In the genomic region with DNA sequence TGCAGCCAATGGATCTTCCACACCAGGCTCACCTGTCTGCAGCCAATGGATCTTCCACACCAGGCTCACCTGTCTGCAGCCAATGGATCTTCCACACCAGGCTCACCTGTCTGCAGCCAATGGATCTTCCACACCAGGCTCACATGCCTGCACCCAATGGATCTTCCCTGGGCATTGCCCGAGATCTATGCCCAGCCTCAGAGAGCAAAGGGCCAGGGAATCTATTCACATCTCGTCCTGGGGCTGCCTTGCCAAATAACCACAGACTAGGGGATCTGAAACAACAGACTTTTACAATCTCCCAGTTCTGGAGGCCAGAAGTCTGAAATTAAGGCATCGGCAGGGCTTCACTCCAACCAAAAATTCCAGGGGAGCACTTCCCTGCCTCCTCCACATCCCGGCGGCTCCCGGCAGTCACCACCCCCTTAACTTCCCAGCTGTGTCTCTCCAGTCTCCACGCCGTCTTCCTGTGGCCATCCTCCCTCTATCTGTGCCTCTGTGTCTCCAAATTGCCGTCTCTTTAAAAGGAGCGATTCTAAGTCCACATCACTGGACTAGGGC, we compare ENCODE assay signal across 23 cellular contexts.
"Had no signal": no experiment of that assay in that cellular context is flagged by ENCODE, and none has a peak within 500 bp of the region (broad histone marks: within the 10 kb centered on the region; RNA-seq: fewer than 3 reads in every experiment).

No MANE protein-coding gene starts in this region.

- H3K4me1 Mint-ChIP-seq: memory B cell; naive B cell; stimulated activated naive B cell treated with anti-CD40 and anti-IgM and Interleukin-4, amounts not matched to agents 10 μg/mL and 1 μg/mL and 100 μg/mL, for 72 hours had no signal

- H3K27me3 ChIP-seq: right atrium auricular region, tibial nerve, upper lobe of left lung, uterus had no signal

- H3K36me3 Mint-ChIP-seq: memory B cell; naive B cell; natural killer cell treated with Interleukin-12 subunit alpha and Interleukin-12 subunit beta and Interleukin-15 and Interleukin-18, amount 100 ng/mL, for 72 hours; stimulated activated naive B cell treated with anti-CD40 and anti-IgM and Interleukin-4, amounts not matched to agents 10 μg/mL and 1 μg/mL and 100 μg/mL, for 72 hours had no signal

- H3K36me3 ChIP-seq: esophagus squamous epithelium, neutrophil, prostate gland, right atrium auricular region, spleen, thoracic aorta, tibial nerve, upper lobe of left lung, uterus had no signal

- H3K4me3 ChIP-seq: esophagus squamous epithelium, lung, prostate gland, right atrium auricular region, skin epidermis, spleen, thoracic aorta, tibial nerve, upper lobe of left lung, uterus had no signal

- H3K9me3 Mint-ChIP-seq: effector memory CD8-positive, alpha-beta T cell; memory B cell; natural killer cell treated with Interleukin-12 subunit alpha and Interleukin-12 subunit beta and Interleukin-15 and Interleukin-18, amount 100 ng/mL, for 72 hours; neural crest cell; stimulated activated naive B cell treated with anti-CD40 and anti-IgM and Interleukin-4, amounts not matched to agents 10 μg/mL and 1 μg/mL and 100 μg/mL, for 72 hours; stimulated activated naive CD8-positive, alpha-beta T cell treated with anti-CD3 and anti-CD28 coated beads, Interleukin-15, Interleukin-2, amounts not matched to agents 100 ng/mL and 50 ng/mL, for 24 hours had no signal

- DNase-seq: dermis blood vessel endothelial cell; effector memory CD8-positive, alpha-beta T cell; erythroblast; esophagus squamous epithelium; foreskin melanocyte; left ventricle myocardium superior; naive B cell; spleen; stimulated activated CD4-positive, alpha-beta T cell treated with anti-CD3 and anti-CD28 coated beads, Interleukin-4, amount 100 ng/mL, for 4 hours; stimulated activated naive B cell treated with anti-CD40 and anti-IgM and Interleukin-4, amounts not matched to agents 10 μg/mL and 1 μg/mL and 100 μg/mL, for 72 hours; uterus had no signal

- H3K27ac ChIP-seq: esophagus squamous epithelium, neutrophil, prostate gland, right atrium auricular region, skin epidermis, spleen, thoracic aorta, tibial nerve, upper lobe of left lung, uterus had no signal

- H3K4me3 Mint-ChIP-seq: effector memory CD8-positive, alpha-beta T cell; memory B cell; natural killer cell treated with Interleukin-12 subunit alpha and Interleukin-12 subunit beta and Interleukin-15 and Interleukin-18, amount 100 ng/mL, for 72 hours; neural crest cell; stimulated activated naive B cell treated with anti-CD40 and anti-IgM and Interleukin-4, amounts not matched to agents 10 μg/mL and 1 μg/mL and 100 μg/mL, for 72 hours; stimulated activated naive CD8-positive, alpha-beta T cell treated with anti-CD3 and anti-CD28 coated beads, Interleukin-15, Interleukin-2, amounts not matched to agents 100 ng/mL and 50 ng/mL, for 24 hours had no signal

- H3K9me3 ChIP-seq: esophagus squamous epithelium, neutrophil, prostate gland, right atrium auricular region, spleen, thoracic aorta, tibial nerve, upper lobe of left lung, uterus had no signal

- H3K4me1 ChIP-seq: esophagus squamous epithelium, prostate gland, right atrium auricular region, spleen, tibial nerve, upper lobe of left lung, uterus had no signal

- H3K27ac Mint-ChIP-seq: effector memory CD8-positive, alpha-beta T cell; memory B cell; natural killer cell treated with Interleukin-12 subunit alpha and Interleukin-12 subunit beta and Interleukin-15 and Interleukin-18, amount 100 ng/mL, for 72 hours; stimulated activated naive B cell treated with anti-CD40 and anti-IgM and Interleukin-4, amounts not matched to agents 10 μg/mL and 1 μg/mL and 100 μg/mL, for 72 hours; stimulated activated naive CD8-positive, alpha-beta T cell treated with anti-CD3 and anti-CD28 coated beads, Interleukin-15, Interleukin-2, amounts not matched to agents 100 ng/mL and 50 ng/mL, for 24 hours had no signal

- ATAC-seq: effector memory CD8-positive, alpha-beta T cell; left ventricle myocardium superior; natural killer cell treated with Interleukin-12 subunit alpha and Interleukin-12 subunit beta and Interleukin-15 and Interleukin-18, amount 100 ng/mL, for 72 hours; stimulated activated naive B cell treated with anti-CD40 and anti-IgM and Interleukin-4, amounts not matched to agents 10 μg/mL and 1 μg/mL and 100 μg/mL, for 72 hours had no signal
